Comparison of ENCODE assay signal across 10 cellular contexts in genomic region chr5:41433552-41434181, GRCh38.
A peak's percentile ranks its signal among the peaks of the same experiment; 100 is the strongest.
DNase-seq lines count a peak whose midpoint lies in the region; ATAC-seq, FAIRE-seq and TF ChIP-seq lines count a peak whose summit lies in the region.
"Had no signal": no experiment of that assay in that cellular context is flagged by ENCODE, and none has a peak within 500 bp of the region (broad histone marks: within the 10 kb centered on the region; RNA-seq: fewer than 3 reads in every experiment).

No MANE protein-coding gene starts in this region.

- no peak overlapping the region for H3K4me3 ChIP-seq in BE2C (ENCODE audit: low read depth, low read length)
- H3K4me3 ChIP-seq in SK-N-SH (ENCODE audit: low read depth in 2 of 2, low read length in 1 of 2): no peak overlapping the region

- no peak for TF ChIP-seq EP300 in SK-N-SH (IDR thresholded peaks at IDR 0.05; ENCODE audit: borderline replicate concordance in 1 of 2, low read depth in 1 of 2, low read length in 1 of 2)

- H3K4me1 ChIP-seq in BE2C: no peaks in the 10 kb centered on the region
- peaks cover 0 to 5% of the 10 kb centered on the region in 2 experiments; a peak in 1 of 4 replicates for H3K4me1 ChIP-seq in SK-N-SH (ENCODE audit: control insufficient read depth in 1 of 2, insufficient read depth in 2 of 2, low read depth in 1 of 2, low read length in 1 of 2)

- no peaks in the 10 kb centered on the region for H4K20me1 ChIP-seq in SK-N-SH (ENCODE audit: insufficient read depth)

- no peak overlapping the region for H3K9ac ChIP-seq in SK-N-SH

- no peak overlapping the region; a peak in 1 of 4 replicates for H3K27ac ChIP-seq in SK-N-SH (ENCODE audit: low read depth in 2 of 2, low read length in 1 of 2)

- no peaks in the 10 kb centered on the region for H3K9me2 ChIP-seq in SK-N-SH

- no peak overlapping the region for H3K4me2 ChIP-seq in SK-N-SH

- peak; percentile 60 for FAIRE-seq in H54 (lab: Jason Lieb, UNC)
- FAIRE-seq: TTC549 had no signal

- H3K79me2 ChIP-seq in SK-N-SH (ENCODE audit: insufficient read depth): no peaks in the 10 kb centered on the region

- no peaks in the 10 kb centered on the region for H3K27me3 ChIP-seq in BE2C
- H3K27me3 ChIP-seq in SK-N-SH (ENCODE audit: insufficient read depth): no peaks in the 10 kb centered on the region

- H2AFZ ChIP-seq in SK-N-SH (ENCODE audit: low read depth): no peak overlapping the region

- CTCF ChIA-PET in SK-N-SH (lab: Yijun Ruan, JAX): interaction anchor here (0.6 to 1.6 kb wide), 6 partner anchors 9 to 150 kb away, joined by 3 to 4 read pairs (median 3); no protein-coding TSS in a partner anchor

- POLR2A ChIA-PET in SK-N-SH (lab: Yijun Ruan, JAX): interaction anchor here (0.7 kb wide), 1 partner anchor 75 kb away, joined by 3 read pairs; no protein-coding TSS in a partner anchor

- peak; percentile 24; the same call in 1 of the 2 replicates for TF ChIP-seq RAD21 in SK-N-SH (IDR thresholded peaks at IDR 0.05; ENCODE audit: low read length)

- ATAC-seq in HG02981 (IDR thresholded peaks at IDR 0.05; ENCODE audit: unreplicated experiment): no peak
- ATAC-seq in HG02588 (IDR thresholded peaks at IDR 0.05; ENCODE audit: unreplicated experiment): no peak

- DNase-seq in BE2C: peak; percentile 25
- no peak for DNase-seq in H54 (ENCODE audit: insufficient read length, low spot score)
- no peak for DNase-seq in SK-N-SH
- DNase-seq in iPS-NIHi11 (ENCODE audit: low spot score): peak; percentile 51
- no peak for DNase-seq in ureter (ENCODE audit: low spot score)
- DNase-seq in HK-2 (ENCODE audit: unreplicated experiment): no peak
- DNase-seq: NCI-H510A had no signal

- no peaks in the 10 kb centered on the region for H3F3A ChIP-seq in SK-N-SH (replicated peaks; ENCODE audit: insufficient read depth)

- 94% methylated on average over 4 of the region's 4 CpGs for WGBS in SK-N-SH (ENCODE audit: low lambda C conversion rate)

- H3K36me3 ChIP-seq in BE2C: no peaks in the 10 kb centered on the region
- no peaks in the 10 kb centered on the region for H3K36me3 ChIP-seq in SK-N-SH (replicated peaks in 1 of 2; ENCODE audit: control insufficient read depth in 1 of 2, insufficient read depth in 2 of 2, low read length in 1 of 2)

- H3K9me3 ChIP-seq in BE2C: no peaks in the 10 kb centered on the region
- H3K9me3 ChIP-seq in SK-N-SH: no peaks in the 10 kb centered on the region

- TF ChIP-seq POLR2A in H54 (IDR thresholded peaks at IDR 0.05; ENCODE audit: low read depth, low read length): no peak

- TF ChIP-seq CTCF in BE2C (IDR thresholded peaks at IDR 0.05; ENCODE audit: low read depth, low read length) (peak; percentile 76), SK-N-SH (IDR thresholded peaks at IDR 0.05) (peak; percentile 63)

TF ChIP-seq in SK-N-SH, 30 proteins besides CTCF, POLR2A, EP300 and RAD21:
- TF ChIP-seq MAX (IDR thresholded peaks at IDR 0.05; ENCODE audit: low read depth) (no peak), IRF3 (IDR thresholded peaks at IDR 0.05; ENCODE audit: low read depth, low read length) (no peak), FOXM1 (IDR thresholded peaks at IDR 0.05; ENCODE audit: low read depth) (no peak)
- TF ChIP-seq, protein P1, sequence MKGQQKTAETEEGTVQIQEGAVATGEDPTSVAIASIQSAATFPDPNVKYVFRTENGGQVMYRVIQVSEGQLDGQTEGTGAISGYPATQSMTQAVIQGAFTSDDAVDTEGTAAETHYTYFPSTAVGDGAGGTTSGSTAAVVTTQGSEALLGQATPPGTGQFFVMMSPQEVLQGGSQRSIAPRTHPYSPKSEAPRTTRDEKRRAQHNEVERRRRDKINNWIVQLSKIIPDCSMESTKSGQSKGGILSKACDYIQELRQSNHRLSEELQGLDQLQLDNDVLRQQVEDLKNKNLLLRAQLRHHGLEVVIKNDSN (IDR thresholded peaks at IDR 0.05; ENCODE audit: borderline replicate concordance, low read depth): no peak

Comparison
In these comparisons a context has a peak if more than half of its experiments do, and no peak if none do; other contexts are left out.
1. DNase-seq: peak in BE2C (single experiment) and iPS-NIHi11 (single experiment); none in H54 (single experiment), SK-N-SH (single experiment), ureter (single experiment) and HK-2 (single experiment).